Comparison of ENCODE assay signal across 21 cellular contexts in the genomic region with DNA sequence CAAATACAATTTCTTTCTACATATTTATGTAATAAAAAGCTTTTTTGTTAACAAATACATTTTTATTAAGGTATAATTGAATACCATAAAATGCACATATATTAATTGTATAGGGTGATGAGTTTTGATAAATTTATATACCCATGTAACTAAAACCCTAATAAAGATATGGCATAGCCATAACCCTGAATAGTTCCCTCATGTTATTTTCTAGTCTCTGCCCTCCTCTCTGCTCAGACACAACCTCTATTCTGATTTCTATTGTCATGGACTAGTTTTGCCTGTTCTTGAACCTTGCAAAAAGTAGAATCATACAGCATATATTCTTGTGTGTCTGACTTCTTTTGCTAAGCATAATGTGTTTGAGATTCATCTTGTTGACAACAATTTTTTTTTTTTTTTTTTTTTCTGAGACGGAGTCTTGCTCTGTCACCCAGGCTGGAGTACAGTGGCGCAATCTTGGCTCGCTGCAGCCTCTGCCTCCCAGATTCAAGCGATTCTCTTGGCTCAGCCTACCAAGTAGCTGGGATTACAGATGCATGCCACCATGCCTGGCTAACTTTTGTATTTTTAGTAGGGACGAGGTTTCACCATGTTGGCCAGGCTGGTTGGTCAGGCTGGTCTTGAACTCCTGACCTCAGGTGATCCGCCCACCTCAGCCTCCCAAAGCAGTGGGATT. TPM values are rescaled to one million over a fixed set of nuclear protein-coding genes. Genes with fewer than 3 reads are reported as not detected.
"Had no signal": no experiment of that assay in that cellular context is flagged by ENCODE, and none has a peak within 500 bp of the region (broad histone marks: within the 10 kb centered on the region; RNA-seq: fewer than 3 reads in every experiment).

No MANE protein-coding gene starts in this region.

- H3K36me3 Mint-ChIP-seq: naive B cell had no signal

- H3K4me1 ChIP-seq: foreskin keratinocyte, heart right ventricle, left lung, lower lobe of right lung had no signal

- DNase-seq: dorsolateral prefrontal cortex; effector CD4-positive, alpha-beta T cell; effector memory CD4-positive, alpha-beta T cell; foreskin keratinocyte; glutamatergic neuron; head of caudate nucleus; heart right ventricle; hippocampal formation; left cardiac atrium; left lung; left ventricle myocardium superior; lower lobe of right lung; mesenchymal stem cell; mucosa of descending colon; naive B cell had no signal

- H3K4me3 Mint-ChIP-seq: mesothelial cell of epicardium had no signal

- H3K27ac Mint-ChIP-seq: mesothelial cell of epicardium, naive B cell had no signal

- H3K27ac ChIP-seq: coronary artery, dorsolateral prefrontal cortex, foreskin keratinocyte, heart right ventricle, left lung, lower lobe of right lung had no signal

- H3K4me1 Mint-ChIP-seq: mesothelial cell of epicardium, naive B cell had no signal

- H3K4me3 ChIP-seq: coronary artery, dorsolateral prefrontal cortex, heart right ventricle, left lung, lower lobe of right lung, mucosa of descending colon had no signal

- H3K9me3 ChIP-seq: left lung, mucosa of descending colon had no signal

- ATAC-seq: foreskin keratinocyte, heart right ventricle, left cardiac atrium, left lung, left ventricle myocardium superior, lower lobe of right lung, mucosa of descending colon had no signal

- H3K27me3 ChIP-seq: dorsolateral prefrontal cortex, foreskin keratinocyte, heart right ventricle, left lung had no signal

- H3K36me3 ChIP-seq: heart right ventricle, left lung, lower lobe of right lung had no signal

RNA-seq across cellular contexts. Expression of a gene that starts 47.6 kb away (rescaled TPM):
- total RNA-seq: fibroblast of villous mesenchyme, foreskin keratinocyte, left ventricle myocardium superior, lower leg skin, lung microvascular endothelial cell, mesothelial cell of epicardium, myocyte had no signal
